In genomic region chr11:108854366-108854765, GRCh38 we compare ENCODE assay signal across 9 cellular contexts.
DNase-seq lines count a peak whose midpoint lies in the region; ATAC-seq and TF ChIP-seq lines count a peak whose summit lies in the region.
"Had no signal": no experiment of that assay in that cellular context is flagged by ENCODE, and none has a peak within 500 bp of the region (broad histone marks: within the 10 kb centered on the region; RNA-seq: fewer than 3 reads in every experiment).

No MANE protein-coding gene starts in this region.

- peak; percentile 89 for ATAC-seq in GM21423 (IDR thresholded peaks at IDR 0.05; ENCODE audit: unreplicated experiment)
- ATAC-seq: HCT116 had no signal

- peak; percentile 48 for DNase-seq in GM10248 (ENCODE audit: extremely low spot score)
- DNase-seq in fibroblast of peridontal ligament (ENCODE audit: extremely low read depth) = peak; percentile 44
- DNase-seq in SW480 (ENCODE audit: low spot score) = no peak
- no peak for DNase-seq in MV-4-11 (lab: John Stamatoyannopoulos, UW)
- DNase-seq in activated CD8-positive, alpha-beta memory T cell treated with anti-CD3 and anti-CD28 coated beads, Interleukin-2, amount 50 U/mL, for 48 hours = no peak
- no peak for DNase-seq in NCI-H345 (lab: John Stamatoyannopoulos, UW)

- no peaks in the 10 kb centered on the region; the same call in 1 of the 2 replicates for H3K36me3 ChIP-seq in KOPT-K1 (ENCODE audit: insufficient read depth, low read length)

- CTCF ChIA-PET in GM10248 (lab: Yijun Ruan, JAX) = interaction anchor here (0.7 to 3.7 kb wide), 13 partner anchors 8 to 189 kb away, joined by 3 to 11 read pairs (median 4); partner anchors contain the start of gene DDX10

- TF ChIP-seq CTCF in GM10248 (IDR thresholded peaks at IDR 0.05; ENCODE audit: control extremely low read depth, extremely low read depth, low read depth, missing control alignments) = no peak

- POLR2A ChIA-PET in GM10248 (lab: Yijun Ruan, JAX) = no interaction called here

- no peaks in the 10 kb centered on the region for H3K9me3 ChIP-seq in KOPT-K1 (ENCODE audit: insufficient read depth, low read length, poor library complexity, severe bottlenecking)

- peak overlapping the region; percentile 26 for H3K27ac ChIP-seq in KOPT-K1 (ENCODE audit: low read depth, low read length, poor library complexity, severe bottlenecking)

Comparison
In these comparisons a context has a peak if more than half of its experiments do, and no peak if none do; other contexts are left out.
1. DNase-seq: peak in GM10248 (single experiment) and fibroblast of peridontal ligament (single experiment); none in SW480 (single experiment), MV-4-11 (single experiment), activated CD8-positive, alpha-beta memory T cell treated with anti-CD3 and anti-CD28 coated beads, Interleukin-2, amount 50 U/mL, for 48 hours (single experiment) and NCI-H345 (single experiment).